In genomic region chr1:227466039-227466645, GRCh38 we compare ENCODE assay signal across 18 cellular contexts.
A peak's percentile ranks its signal among the peaks of the same experiment; 100 is the strongest.
DNase-seq lines count a peak whose midpoint lies in the region; ATAC-seq, FAIRE-seq and TF ChIP-seq lines count a peak whose summit lies in the region.
"Had no signal": no experiment of that assay in that cellular context is flagged by ENCODE, and none has a peak within 500 bp of the region (broad histone marks: within the 10 kb centered on the region; RNA-seq: fewer than 3 reads in every experiment).

No MANE protein-coding gene starts in this region.

- H3K9ac ChIP-seq in kidney (ENCODE audit: low read length in 2 of 2) = no peak overlapping the region
- H3K9ac ChIP-seq: GM23248 had no signal

- intact Hi-C loops in kidney (cut with DNase I) (no loop called here), vagina (cut with DNase I) (no loop called here)

- TF ChIP-seq POLR2A in vagina (IDR thresholded peaks at IDR 0.05) = no peak
- no peak for TF ChIP-seq POLR2A in upper lobe of left lung (IDR thresholded peaks at IDR 0.05)

- H3K9me3 ChIP-seq in kidney (ENCODE audit: control insufficient read depth in 1 of 2, low read length in 2 of 2) (no peaks in the 10 kb centered on the region), vagina (no peaks in the 10 kb centered on the region), upper lobe of left lung (no peaks in the 10 kb centered on the region)

- WGBS in upper lobe of left lung, 2 donors = 87 to 94% methylated on average over 5 of the region's 5 CpGs

- CTCF ChIA-PET in HEK293T (lab: Yijun Ruan, JAX) = no interaction called here

- POLR2A ChIA-PET in HEK293T (lab: Yijun Ruan, JAX) = no interaction called here

- peak; percentile 19 for ATAC-seq in stimulated activated effector memory CD8-positive, alpha-beta T cell treated with anti-CD3 and anti-CD28 coated beads, Interleukin-12 subunit alpha, Interleukin-12 subunit beta, amount 100 ng/mL, for 72 hours
- ATAC-seq in upper lobe of left lung (ENCODE audit: low FRiP score in 2 of 2) = no peak
- ATAC-seq in GM18511 (IDR thresholded peaks at IDR 0.05; ENCODE audit: unreplicated experiment) = no peak

- TF ChIP-seq CTCF in kidney (IDR thresholded peaks at IDR 0.05; ENCODE audit: borderline replicate concordance, extremely low read depth, insufficient read depth) (no peak), vagina (IDR thresholded peaks at IDR 0.05) (no peak), upper lobe of left lung (IDR thresholded peaks at IDR 0.05) (no peak)

- no peak for TF ChIP-seq EP300 in upper lobe of left lung (IDR thresholded peaks at IDR 0.05)

- H3K4me3 ChIP-seq in kidney (ENCODE audit: low read length in 2 of 2) = no peak overlapping the region
- no peak overlapping the region for H3K4me3 ChIP-seq in vagina
- H3K4me3 ChIP-seq in upper lobe of left lung = no peak overlapping the region
- H3K4me3 ChIP-seq: GM23248 had no signal

- no peaks in the 10 kb centered on the region for H3K27me3 ChIP-seq in vagina
- H3K27me3 ChIP-seq in upper lobe of left lung = no peaks in the 10 kb centered on the region

- H3K27ac ChIP-seq in kidney (ENCODE audit: low read depth in 2 of 2, low read length in 2 of 2) (no peak overlapping the region), vagina (no peak overlapping the region), upper lobe of left lung (no peak overlapping the region)
- H3K27ac ChIP-seq: GM23248 had no signal

- no peaks in the 10 kb centered on the region for H3K36me3 Mint-ChIP-seq in stimulated activated effector memory CD8-positive, alpha-beta T cell treated with anti-CD3 and anti-CD28 coated beads, Interleukin-12 subunit alpha, Interleukin-12 subunit beta, amount 100 ng/mL, for 72 hours

- DNase-seq in HEK293T (ENCODE audit: extremely low spot score) (peak; percentile 2), kidney (peak; percentile 27), vagina (ENCODE audit: extremely low spot score in 2 of 2) (peak; percentile 72), upper lobe of left lung (no peak), DMS53 (lab: John Stamatoyannopoulos, UW) (no peak)
- DNase-seq in stimulated activated effector memory CD8-positive, alpha-beta T cell treated with anti-CD3 and anti-CD28 coated beads, Interleukin-12 subunit alpha, Interleukin-12 subunit beta, amount 100 ng/mL, for 72 hours (ENCODE audit: low spot score in 2 of 2) = no peak
- DNase-seq: C1 segment of cervical spinal cord; Calu3; CD4-positive, alpha-beta memory T cell; COR-L47; DND-41; GM23248; HFFc6 had no signal

- no peaks in the 10 kb centered on the region for H3K9me3 Mint-ChIP-seq in stimulated activated effector memory CD8-positive, alpha-beta T cell treated with anti-CD3 and anti-CD28 coated beads, Interleukin-12 subunit alpha, Interleukin-12 subunit beta, amount 100 ng/mL, for 72 hours
- H3K9me3 Mint-ChIP-seq: HFFc6 had no signal

- FAIRE-seq in kidney (lab: Jason Lieb, UNC) = no peak
- FAIRE-seq: G401.6, GM12892, GM19239 had no signal

- H3K27ac Mint-ChIP-seq in stimulated activated effector memory CD8-positive, alpha-beta T cell treated with anti-CD3 and anti-CD28 coated beads, Interleukin-12 subunit alpha, Interleukin-12 subunit beta, amount 100 ng/mL, for 72 hours = no peak overlapping the region
- H3K27ac Mint-ChIP-seq: CD4-positive, alpha-beta memory T cell; H9; HFFc6 had no signal

- H3K4me1 Mint-ChIP-seq in stimulated activated effector memory CD8-positive, alpha-beta T cell treated with anti-CD3 and anti-CD28 coated beads, Interleukin-12 subunit alpha, Interleukin-12 subunit beta, amount 100 ng/mL, for 72 hours = no peaks in the 10 kb centered on the region
- H3K4me1 Mint-ChIP-seq: CD4-positive, alpha-beta memory T cell; H9 had no signal

- H3K4me1 ChIP-seq in kidney (ENCODE audit: control insufficient read depth in 1 of 2, insufficient read depth in 1 of 2, low read depth in 1 of 2, low read length in 2 of 2) (no peaks in the 10 kb centered on the region), vagina (no peaks in the 10 kb centered on the region), upper lobe of left lung (no peaks in the 10 kb centered on the region)

- H3K4me3 Mint-ChIP-seq in stimulated activated effector memory CD8-positive, alpha-beta T cell treated with anti-CD3 and anti-CD28 coated beads, Interleukin-12 subunit alpha, Interleukin-12 subunit beta, amount 100 ng/mL, for 72 hours = no peak overlapping the region
- H3K4me3 Mint-ChIP-seq: CD4-positive, alpha-beta memory T cell; H9; HFFc6 had no signal

- H3K36me3 ChIP-seq in kidney (ENCODE audit: control insufficient read depth in 1 of 2, insufficient read depth in 2 of 2, low read length in 2 of 2) (no peaks in the 10 kb centered on the region), vagina (no peaks in the 10 kb centered on the region), upper lobe of left lung (no peaks in the 10 kb centered on the region)

TF ChIP-seq in HEK293T, 16 proteins besides CTCF, POLR2A, EP300 and RAD21:
- TF ChIP-seq BHLHE40 (IDR thresholded peaks at IDR 0.05; ENCODE audit: borderline replicate concordance) (no peak), SUZ12 (IDR thresholded peaks at IDR 0.05) (no peak), ELF4 (IDR thresholded peaks at IDR 0.05) (no peak), NFRKB (IDR thresholded peaks at IDR 0.05) (no peak), CTBP1 (IDR thresholded peaks at IDR 0.05; ENCODE audit: borderline replicate concordance) (no peak), TARDBP (IDR thresholded peaks at IDR 0.05) (no peak), SP1 (IDR thresholded peaks at IDR 0.05) (no peak), HDGF (IDR thresholded peaks at IDR 0.05; ENCODE audit: borderline replicate concordance) (no peak), ARNT (IDR thresholded peaks at IDR 0.05) (no peak), FOXA1 (IDR thresholded peaks at IDR 0.05) (no peak), ZNF384 (IDR thresholded peaks at IDR 0.05) (no peak), PKNOX1 (IDR thresholded peaks at IDR 0.05) (no peak), FOXM1 (IDR thresholded peaks at IDR 0.05; ENCODE audit: borderline replicate concordance) (no peak), FOXK2 (IDR thresholded peaks at IDR 0.05) (no peak), LEF1 (IDR thresholded peaks at IDR 0.05; ENCODE audit: borderline replicate concordance) (no peak), L3MBTL2 (conservative IDR thresholded peaks at IDR 0.05) (no peak)
TF ChIP-seq in HEK293T: peak in this region for 0.

Comparison
In these comparisons a context has a peak if more than half of its experiments do, and no peak if none do; other contexts are left out.
1. DNase-seq: peak in HEK293T (single experiment), kidney (single experiment) and vagina (2 of 2); none in stimulated activated effector memory CD8-positive, alpha-beta T cell treated with anti-CD3 and anti-CD28 coated beads, Interleukin-12 subunit alpha, Interleukin-12 subunit beta, amount 100 ng/mL, for 72 hours (0 of 2), upper lobe of left lung (0 of 2) and DMS53 (single experiment).